20 cellular contexts compared by ENCODE assay signal in genomic region chr4:6492027-6492590, GRCh38. TPM values are rescaled to one million over a fixed set of nuclear protein-coding genes. Genes with fewer than 3 reads are reported as not detected.
"Had no signal": no experiment of that assay in that cellular context is flagged by ENCODE, and none has a peak within 500 bp of the region (broad histone marks: within the 10 kb centered on the region; RNA-seq: fewer than 3 reads in every experiment).

No MANE protein-coding gene starts in this region.

- H3K9ac ChIP-seq: neural progenitor cell had no signal

- H3K27ac ChIP-seq: neural progenitor cell, pancreas, psoas muscle, stomach, thoracic aorta, transverse colon had no signal

- H3K27me3 ChIP-seq: transverse colon had no signal

- ATAC-seq: natural killer cell; pancreas; psoas muscle; sciatic nerve; stimulated activated naive B cell treated with anti-CD40 and anti-IgM and Interleukin-4, amounts not matched to agents 10 μg/mL and 1 μg/mL and 100 μg/mL, for 72 hours had no signal

- H3K4me1 ChIP-seq: pancreas, psoas muscle had no signal

- H3K4me2 ChIP-seq: neural progenitor cell had no signal

- H3K9me3 ChIP-seq: mucosa of descending colon, pancreas had no signal

- DNase-seq: cerebellar nuclear complex; effector CD8-positive, alpha-beta T cell; foreskin melanocyte; hypothalamus; kidney glomerular epithelial cell; mucosa of descending colon; natural killer cell; occipital lobe; pancreas; psoas muscle; retina; stimulated activated CD4-positive, alpha-beta T cell treated with anti-CD3 and anti-CD28 coated beads, Interleukin-4, amount 100 ng/mL, for 4 hours; stimulated activated naive B cell treated with anti-CD40 and anti-IgM and Interleukin-4, amounts not matched to agents 10 μg/mL and 1 μg/mL and 100 μg/mL, for 72 hours; stomach; substantia nigra; transverse colon had no signal

- H3K4me3 ChIP-seq: mucosa of descending colon, neural progenitor cell, pancreas, psoas muscle, stomach, thoracic aorta, transverse colon had no signal

- H3K36me3 ChIP-seq: neural progenitor cell, pancreas, stomach, thoracic aorta, transverse colon had no signal

- H2AFZ ChIP-seq: neural progenitor cell had no signal

RNA-seq across cellular contexts. Expression of gene PPP2R2C, which starts 19.7 kb away (rescaled TPM):
- total RNA-seq: natural killer cell, skeletal muscle tissue had no signal
